In the genomic region with DNA sequence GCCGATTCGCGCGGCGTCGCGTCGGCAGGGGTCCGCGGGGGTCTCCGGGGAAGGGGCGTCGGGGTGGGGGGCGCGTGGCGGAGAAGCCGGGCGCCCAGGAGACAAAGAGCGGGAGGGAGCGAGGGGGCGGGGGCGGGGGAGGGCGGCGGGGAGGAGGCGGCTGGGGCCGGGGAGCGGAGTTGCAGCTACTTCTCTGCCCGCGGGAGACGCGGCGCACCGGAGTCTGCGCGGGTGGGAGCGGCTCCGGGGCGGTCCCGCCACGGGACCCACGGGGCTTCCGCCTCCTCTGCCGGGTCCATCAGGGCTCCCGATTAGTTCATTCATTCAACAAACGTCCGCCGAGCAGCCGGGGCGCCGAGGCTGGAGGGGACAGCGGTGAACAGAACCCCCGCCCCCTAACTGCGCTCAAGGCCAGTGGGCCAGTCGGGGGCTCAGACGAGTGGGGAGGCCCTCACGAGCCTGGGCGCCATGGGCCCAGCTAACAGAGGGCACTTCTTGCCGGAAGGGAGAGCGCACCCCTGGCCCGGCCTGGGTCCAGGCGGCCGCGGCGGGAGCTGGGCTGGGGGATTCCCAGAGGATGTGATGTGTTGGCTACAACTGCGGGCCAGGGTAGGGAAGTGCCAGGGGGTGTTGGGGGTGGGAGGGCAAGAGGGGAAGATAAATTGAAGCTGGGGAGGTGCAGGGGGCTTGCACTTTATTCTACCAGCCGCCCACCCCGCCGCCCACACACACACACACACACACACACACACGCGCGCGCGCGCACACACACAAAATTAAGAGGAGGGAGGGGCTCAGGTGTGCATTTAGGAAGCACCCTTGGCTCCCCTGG, we compare ENCODE assay signal across 9 cellular contexts. TPM values are rescaled to one million over a fixed set of nuclear protein-coding genes. Genes with fewer than 3 reads are reported as not detected.
DNase-seq lines count a peak whose midpoint lies in the region; ATAC-seq and TF ChIP-seq lines count a peak whose summit lies in the region.
"Had no signal": no experiment of that assay in that cellular context is flagged by ENCODE, and none has a peak within 500 bp of the region (broad histone marks: within the 10 kb centered on the region; RNA-seq: fewer than 3 reads in every experiment).

A gene (minus strand): TSS at position 215 of the 832 bp plus-strand sequence. CDS start 5,201 bp downstream, outside the sequence.

- peaks cover 9% of the 10 kb centered on the region for H3K36me3 Mint-ChIP-seq in activated CD4-positive, alpha-beta memory T cell treated with anti-CD3 and anti-CD28 coated beads for 36 hours

- no peaks in the 10 kb centered on the region for H3K9me3 Mint-ChIP-seq in activated CD4-positive, alpha-beta memory T cell treated with anti-CD3 and anti-CD28 coated beads for 36 hours

- H3K4me1 ChIP-seq in fibroblast of lung (ENCODE audit: control insufficient read depth, extremely low read depth, insufficient read depth, low read length) (peaks cover 14% of the 10 kb centered on the region), neuron (ENCODE audit: insufficient read depth, low read length) (peaks cover 19% of the 10 kb centered on the region)

- peaks cover 27% of the 10 kb centered on the region for H3K4me1 Mint-ChIP-seq in activated CD4-positive, alpha-beta memory T cell treated with anti-CD3 and anti-CD28 coated beads for 36 hours (ENCODE audit: low read depth)

- intact Hi-C loops in activated CD4-positive, alpha-beta memory T cell treated with anti-CD3 and anti-CD28 coated beads for 36 hours (cut with micrococcal nuclease), result loop anchor here (2.0 kb wide), 1 partner anchor 21 kb away; a partner anchor contains a TSS

- H4K20me1 ChIP-seq in fibroblast of lung (ENCODE audit: control insufficient read depth, extremely low read depth, insufficient read depth, low read length), result no peaks in the 10 kb centered on the region

- H3K9ac ChIP-seq in fibroblast of lung (ENCODE audit: insufficient read depth, low read length), result peak within 1 kb of the TSS; percentile 55

- peak within 1 kb of the TSS; percentile 68 for H3K4me3 Mint-ChIP-seq in activated CD4-positive, alpha-beta memory T cell treated with anti-CD3 and anti-CD28 coated beads for 36 hours

- H3K9me3 ChIP-seq in AG04450 (ENCODE audit: control insufficient read depth, insufficient read depth, low read length) (no peaks in the 10 kb centered on the region; the same call in 1 of the 2 replicates), fibroblast of lung (ENCODE audit: control insufficient read depth, insufficient read depth, low read depth, low read length) (no peaks in the 10 kb centered on the region), neuron (ENCODE audit: low read length) (no peaks in the 10 kb centered on the region)

- H3K36me3 ChIP-seq in fibroblast of lung (ENCODE audit: control insufficient read depth, insufficient read depth, low read length), result peaks cover 3% of the 10 kb centered on the region
- peaks cover 3% of the 10 kb centered on the region for H3K36me3 ChIP-seq in neuron (ENCODE audit: insufficient read depth, low read length)

- POLR2A ChIA-PET in AG04450 (lab: Yijun Ruan, JAX), result interaction anchor here (0.6 to 0.8 kb wide), 5 partner anchors 18 to 422 kb away, joined by 3 to 10 read pairs (median 4); no protein-coding TSS in a partner anchor
- POLR2A ChIA-PET in activated CD4-positive, alpha-beta memory T cell treated with anti-CD3 and anti-CD28 coated beads for 36 hours (lab: Charles Lee), result interaction anchor here (0.6 to 2.1 kb wide), 3 partner anchors 13 to 100 kb away, joined by 3 to 6 read pairs (median 4); no protein-coding TSS in a partner anchor

- H3K27me3 Mint-ChIP-seq in activated CD4-positive, alpha-beta memory T cell treated with anti-CD3 and anti-CD28 coated beads for 36 hours, result peaks cover 10% of the 10 kb centered on the region

- TF ChIP-seq CTCF in AG04450 (IDR thresholded peaks at IDR 0.05; ENCODE audit: low read depth, low read length) (no peak), fibroblast of lung (conservative IDR thresholded peaks at IDR 0.05 in 1 of 2, IDR thresholded peaks at IDR 0.05 in 1 of 2; ENCODE audit: low read depth in 1 of 2, low read length in 2 of 2) (no peak)

- H3K4me2 ChIP-seq in fibroblast of lung (ENCODE audit: extremely low read depth, insufficient read depth, low read length), result peak within 1 kb of the TSS; percentile 82

- H3K27ac Mint-ChIP-seq in activated CD4-positive, alpha-beta memory T cell treated with anti-CD3 and anti-CD28 coated beads for 36 hours, result peak within 1 kb of the TSS; percentile 18

- no peaks in the 10 kb centered on the region for H3K79me2 ChIP-seq in fibroblast of lung (ENCODE audit: control insufficient read depth, insufficient read depth, low read length)

- H2AFZ ChIP-seq in fibroblast of lung (ENCODE audit: low read length) (peak within 1 kb of the TSS; percentile 30), neuron (ENCODE audit: low read depth, low read length) (peak within 1 kb of the TSS; percentile 91)

- H3K27me3 ChIP-seq in AG04450 (ENCODE audit: control insufficient read depth, insufficient read depth, low read length) (no peaks in the 10 kb centered on the region), fibroblast of lung (ENCODE audit: control insufficient read depth, insufficient read depth, low read length) (no peaks in the 10 kb centered on the region), neuron (ENCODE audit: insufficient read depth, low read length) (no peaks in the 10 kb centered on the region)

- ATAC-seq in GM19351 (IDR thresholded peaks at IDR 0.05; ENCODE audit: unreplicated experiment) (peak; percentile 48), HG02763 (IDR thresholded peaks at IDR 0.05; ENCODE audit: unreplicated experiment) (no peak)
- ATAC-seq: HCT116 had no signal

- DNase-seq in AG04450 (ENCODE audit: low read depth, low spot score) (no peak), fibroblast of lung (ENCODE audit: low read depth in 2 of 2) (peak in 1 of 2 donors; percentile 32), NCI-H774 (lab: John Stamatoyannopoulos, UW) (no peak), MV-4-11 (lab: John Stamatoyannopoulos, UW) (no peak)
- peak; percentile 51 for DNase-seq in activated CD4-positive, alpha-beta memory T cell treated with anti-CD3 and anti-CD28 coated beads for 36 hours

- CTCF ChIA-PET in AG04450 (lab: Charles Lee), result interaction anchor here (1.0 to 1.1 kb wide), 2 partner anchors 9 to 36 kb away, joined by 4 to 5 read pairs; no protein-coding TSS in a partner anchor
- CTCF ChIA-PET in activated CD4-positive, alpha-beta memory T cell treated with anti-CD3 and anti-CD28 coated beads for 36 hours (lab: Charles Lee), result interaction anchor here (0.6 to 4.1 kb wide), 10 partner anchors 9 to 43 kb away, joined by 3 to 22 read pairs (median 6); a partner anchor contains a TSS

- H3K4me3 ChIP-seq in AG04450 (ENCODE audit: low read depth, low read length) (peak within 1 kb of the TSS; percentile 67), fibroblast of lung (replicated peaks in 1 of 4; ENCODE audit: control extremely low read depth in 1 of 4, insufficient read depth in 1 of 4, low read depth in 3 of 4, low read length in 4 of 4) (peak within 1 kb of the TSS; percentile 44 to 59 (median 54)), neuron (ENCODE audit: low read length) (peak within 1 kb of the TSS; percentile 60)

- H3K27ac ChIP-seq in AG04450 (ENCODE audit: low read depth, low read length) (peak within 1 kb of the TSS; percentile 52), fibroblast of lung (ENCODE audit: insufficient read depth, low read length) (no peak within 1 kb of the TSS)

RNA-seq across cellular contexts. Expression of the gene that starts here (rescaled TPM):
- polyA plus RNA-seq in AG04450 (2011; rRNA removed), result 3.5 and 5.3 TPM in 2 replicates
- polyA minus RNA-seq in AG04450 (2011; rRNA and poly(A)+ RNA removed), result 3.8 and 6.4 TPM in 2 replicates
- 1 to 10 TPM; 3.4 to 3.7 TPM for total RNA-seq in activated CD4-positive, alpha-beta memory T cell treated with anti-CD3 and anti-CD28 coated beads for 36 hours
- 2.1 and 2.3 TPM in 2 replicates for total RNA-seq in fibroblast of lung
- 1.4 and 3.8 TPM in 2 replicates for polyA plus RNA-seq in fibroblast of lung
- 6.5 and 13.5 TPM in 2 replicates for polyA plus RNA-seq in fibroblast of lung (2012)
- polyA minus RNA-seq in fibroblast of lung (ENCODE audit: low replicate concordance), result 2.1 and 14.8 TPM in 2 replicates
